Comparison of ENCODE assay signal across 8 cellular contexts in the genomic region with DNA sequence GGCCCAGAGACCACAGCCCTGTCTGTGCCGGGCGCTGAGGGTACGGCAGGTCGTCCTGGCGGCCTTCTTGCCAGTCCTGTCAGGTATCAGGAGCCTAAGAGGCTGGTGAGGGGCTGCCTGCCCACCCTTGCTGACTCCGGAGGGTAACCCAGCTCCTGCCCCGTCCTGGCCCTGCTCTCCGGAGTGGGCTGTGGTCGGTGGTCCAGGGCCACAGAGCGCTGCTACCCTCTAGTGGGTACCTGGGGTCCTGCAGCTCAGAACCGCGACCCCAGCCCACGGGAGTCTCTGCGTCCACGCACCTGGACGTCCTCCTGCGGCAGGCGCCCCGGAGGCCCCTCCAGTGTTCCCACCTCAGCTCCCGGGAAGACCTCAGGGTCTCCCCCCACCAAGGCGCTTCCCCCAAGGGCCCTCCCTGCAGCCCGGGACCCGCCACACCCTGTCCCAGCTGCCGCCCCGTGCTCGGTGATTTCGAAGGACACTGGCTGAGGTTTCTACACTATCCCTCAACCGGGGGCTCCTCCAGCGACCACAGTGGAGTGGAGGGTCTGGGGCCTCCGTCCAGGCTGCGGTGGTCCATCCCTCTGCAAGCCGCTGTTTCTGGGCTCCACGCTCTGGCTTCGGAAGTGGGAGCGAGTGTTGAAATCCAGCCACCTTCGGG.
A peak's percentile ranks its signal among the peaks of the same experiment; 100 is the strongest.
DNase-seq lines count a peak whose midpoint lies in the region; ATAC-seq and TF ChIP-seq lines count a peak whose summit lies in the region.

No MANE protein-coding gene starts in this region.

- peak; percentile 40 for TF ChIP-seq CTCF in left ventricle myocardium inferior (IDR thresholded peaks at IDR 0.05; ENCODE audit: borderline replicate concordance)
- peak; percentile 88 for TF ChIP-seq CTCF in glutamatergic neuron (IDR thresholded peaks at IDR 0.05; ENCODE audit: partially characterized antibody, unreplicated experiment)
- TF ChIP-seq CTCF in upper lobe of right lung (IDR thresholded peaks at IDR 0.05), result peak; percentile 33

- H3K36me3 ChIP-seq in left ventricle myocardium inferior, result no peaks in the 10 kb centered on the region
- no peaks in the 10 kb centered on the region for H3K36me3 ChIP-seq in SJCRH30
- H3K36me3 ChIP-seq in upper lobe of right lung, result no peaks in the 10 kb centered on the region
- H3K36me3 ChIP-seq in naive thymus-derived CD4-positive, alpha-beta T cell (ENCODE audit: control insufficient read depth in 2 of 3, insufficient read depth in 3 of 3, low read length in 3 of 3), result no peaks in the 10 kb centered on the region

- CTCF ChIA-PET in naive thymus-derived CD4-positive, alpha-beta T cell (lab: Charles Lee), result interaction anchor here (1.4 to 6.3 kb wide), 7 partner anchors 14 to 260 kb away, joined by 3 to 56 read pairs (median 13); no protein-coding TSS in a partner anchor

- peaks cover 11% of the 10 kb centered on the region for H3K9me3 Mint-ChIP-seq in glutamatergic neuron (ENCODE audit: unreplicated experiment)
- H3K9me3 Mint-ChIP-seq in naive thymus-derived CD4-positive, alpha-beta T cell, result peaks cover 0 to 2% (median 0%) of the 10 kb centered on the region in 11 donors

- DNase-seq in left ventricle myocardium inferior (no peak), Right ventricle myocardium superior (no peak), SJCRH30 (peak; percentile 29 to 52), glutamatergic neuron (peak; percentile 79), upper lobe of right lung (no peak)
- DNase-seq in naive thymus-derived CD4-positive, alpha-beta T cell, result no peak

- peaks cover 10% of the 10 kb centered on the region for H3K4me1 ChIP-seq in left ventricle myocardium inferior
- H3K4me1 ChIP-seq in SJCRH30, result no peaks in the 10 kb centered on the region
- H3K4me1 ChIP-seq in upper lobe of right lung, result no peaks in the 10 kb centered on the region
- H3K4me1 ChIP-seq in naive thymus-derived CD4-positive, alpha-beta T cell (ENCODE audit: control insufficient read depth in 2 of 2, insufficient read depth in 2 of 2, low read length in 2 of 2), result peaks cover 5 to 15% of the 10 kb centered on the region in 2 donors

- intact Hi-C loops in left ventricle myocardium inferior (cut with micrococcal nuclease), result loop anchor here (10.0 kb wide), 2 partner anchors 111 to 201 kb away; a partner anchor contains a TSS
- intact Hi-C loops in Right ventricle myocardium superior (cut with DNase I), result loop anchor here (2.0 to 10.0 kb wide), 3 partner anchors 109 to 259 kb away; no protein-coding TSS in a partner anchor
- intact Hi-C loops in upper lobe of right lung (cut with DNase I), result no loop called here
- intact Hi-C loops in naive thymus-derived CD4-positive, alpha-beta T cell (cut with micrococcal nuclease), result loop anchor here (1.0 kb wide), 1 partner anchor 260 kb away; no protein-coding TSS in a partner anchor

- no peak overlapping the region for H3K4me3 Mint-ChIP-seq in glutamatergic neuron (ENCODE audit: unreplicated experiment)
- peak overlapping the region in 1 of 10 donors; percentile 43 for H3K4me3 Mint-ChIP-seq in naive thymus-derived CD4-positive, alpha-beta T cell

- ATAC-seq in Right ventricle myocardium superior (ENCODE audit: poor library complexity), result no peak
- no peak for ATAC-seq in upper lobe of right lung
- no peak for ATAC-seq in HG03520 (IDR thresholded peaks at IDR 0.05; ENCODE audit: unreplicated experiment)
- no peak for ATAC-seq in GM21529 (IDR thresholded peaks at IDR 0.05; ENCODE audit: unreplicated experiment)
- no peak for ATAC-seq in naive thymus-derived CD4-positive, alpha-beta T cell

- H3K27me3 Mint-ChIP-seq in glutamatergic neuron (ENCODE audit: unreplicated experiment), result peaks cover 14% of the 10 kb centered on the region
- peaks cover 0 to 6% (median 0%) of the 10 kb centered on the region in 5 donors for H3K27me3 Mint-ChIP-seq in naive thymus-derived CD4-positive, alpha-beta T cell

- POLR2A ChIA-PET in naive thymus-derived CD4-positive, alpha-beta T cell (lab: Charles Lee), result interaction anchor here (0.7 to 1.1 kb wide), 3 partner anchors 72 to 287 kb away, joined by 3 to 4 read pairs (median 3); no protein-coding TSS in a partner anchor

- H3K4me3 ChIP-seq in left ventricle myocardium inferior (no peak overlapping the region), SJCRH30 (no peak overlapping the region), upper lobe of right lung (no peak overlapping the region)
- no peak overlapping the region for H3K4me3 ChIP-seq in naive thymus-derived CD4-positive, alpha-beta T cell (ENCODE audit: low read length)

- H3K27ac ChIP-seq in left ventricle myocardium inferior (replicated peaks) (no peak overlapping the region), SJCRH30 (no peak overlapping the region), upper lobe of right lung (no peak overlapping the region)
- H3K27ac ChIP-seq in naive thymus-derived CD4-positive, alpha-beta T cell (ENCODE audit: low read depth, low read length), result no peak overlapping the region

- H3K27me3 ChIP-seq in left ventricle myocardium inferior (ENCODE audit: low read depth), result peaks cover 73% of the 10 kb centered on the region
- H3K27me3 ChIP-seq in SJCRH30, result peaks cover 2% of the 10 kb centered on the region; the same call in 1 of the 2 replicates
- H3K27me3 ChIP-seq in upper lobe of right lung, result peaks cover 20% of the 10 kb centered on the region
- no peaks in the 10 kb centered on the region for H3K27me3 ChIP-seq in naive thymus-derived CD4-positive, alpha-beta T cell (ENCODE audit: control insufficient read depth in 2 of 2, insufficient read depth in 2 of 2, low read length in 2 of 2)

- no peak overlapping the region for H3K27ac Mint-ChIP-seq in glutamatergic neuron (ENCODE audit: unreplicated experiment)
- no peak overlapping the region for H3K27ac Mint-ChIP-seq in naive thymus-derived CD4-positive, alpha-beta T cell

- H3K36me3 Mint-ChIP-seq in glutamatergic neuron (ENCODE audit: unreplicated experiment), result no peaks in the 10 kb centered on the region
- no peaks in the 10 kb centered on the region for H3K36me3 Mint-ChIP-seq in naive thymus-derived CD4-positive, alpha-beta T cell

- H3K4me1 Mint-ChIP-seq in glutamatergic neuron (ENCODE audit: low read depth, unreplicated experiment), result peaks cover 2% of the 10 kb centered on the region
- peaks cover 0 to 5% (median 3%) of the 10 kb centered on the region in 7 donors for H3K4me1 Mint-ChIP-seq in naive thymus-derived CD4-positive, alpha-beta T cell

- H3K9me3 ChIP-seq in left ventricle myocardium inferior (replicated peaks) (no peaks in the 10 kb centered on the region), SJCRH30 (replicated peaks) (no peaks in the 10 kb centered on the region), upper lobe of right lung (no peaks in the 10 kb centered on the region)
- H3K9me3 ChIP-seq in naive thymus-derived CD4-positive, alpha-beta T cell (ENCODE audit: control insufficient read depth in 2 of 3, low read length in 3 of 3), result no peaks in the 10 kb centered on the region

Comparison
In these comparisons a context has a peak if more than half of its experiments do, and no peak if none do; other contexts are left out.
1. DNase-seq: peak in SJCRH30 (2 of 2) and glutamatergic neuron (single experiment); none in left ventricle myocardium inferior (single experiment), Right ventricle myocardium superior (single experiment), upper lobe of right lung (single experiment) and naive thymus-derived CD4-positive, alpha-beta T cell (0 of 9).
2. CTCF ChIP-seq: peak in every context shown above with its lines; median percentile 88 in glutamatergic neuron; 40 in left ventricle myocardium inferior; 33 in upper lobe of right lung.